Comparison of ENCODE assay signal across 9 cellular contexts in the genomic region with DNA sequence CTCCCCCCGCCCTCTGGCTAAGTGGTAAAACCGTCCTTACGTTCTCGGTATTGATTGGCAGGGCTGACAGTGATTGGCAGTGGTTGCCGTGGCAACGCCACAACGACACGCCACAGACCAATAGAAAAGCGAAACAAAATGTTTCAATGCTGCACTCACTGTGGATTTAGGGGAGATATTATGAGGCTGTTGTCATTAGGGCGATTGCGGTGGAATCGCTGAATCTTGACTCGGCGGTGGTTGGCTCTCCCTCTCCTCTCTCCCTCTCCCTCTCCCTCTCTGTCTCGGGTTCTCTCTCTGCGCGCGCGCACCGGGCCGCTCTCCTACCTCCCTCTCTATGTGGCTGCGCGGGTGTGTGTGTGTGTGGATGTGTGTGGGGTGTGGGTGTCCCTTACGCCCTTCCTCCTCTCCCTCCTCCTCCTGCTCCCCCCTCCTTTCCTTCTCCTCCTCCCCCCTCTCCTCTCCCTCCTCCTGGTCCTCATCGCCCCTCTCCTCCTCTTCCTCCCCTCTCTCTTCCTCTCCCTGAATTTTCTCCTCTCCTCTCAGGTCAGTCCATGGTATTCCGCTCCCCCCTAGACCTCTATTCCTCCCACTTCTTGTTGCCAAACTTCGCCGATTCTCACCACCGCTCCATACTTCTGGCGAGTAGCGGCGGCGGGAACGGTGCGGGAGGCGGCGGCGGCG. TPM values are rescaled to one million over a fixed set of nuclear protein-coding genes. Genes with fewer than 3 reads are reported as not detected.
DNase-seq lines count a peak whose midpoint lies in the region; ATAC-seq and TF ChIP-seq lines count a peak whose summit lies in the region.
"Had no signal": no experiment of that assay in that cellular context is flagged by ENCODE, and none has a peak within 500 bp of the region (broad histone marks: within the 10 kb centered on the region; RNA-seq: fewer than 3 reads in every experiment).

Gene SIX3, plus strand, starts transcription at position 152 of the 684 bp plus-strand sequence. Its CDS starts 403 bp downstream, at position 555.

- H3K4me1 Mint-ChIP-seq in progenitor cell of endocrine pancreas (ENCODE audit: low read depth) = peaks cover 16% of the 10 kb centered on the region

- TF ChIP-seq CTCF in AG10803 (conservative IDR thresholded peaks at IDR 0.05; ENCODE audit: low read length) (no peak), WERI-Rb-1 (IDR thresholded peaks at IDR 0.05; ENCODE audit: low read depth, low read length) (no peak), progenitor cell of endocrine pancreas (IDR thresholded peaks at IDR 0.05; ENCODE audit: unreplicated experiment) (no peak)

- peaks cover 89% of the 10 kb centered on the region for H3K27me3 Mint-ChIP-seq in progenitor cell of endocrine pancreas

- H3K36me3 ChIP-seq in WERI-Rb-1 (peaks cover 52% of the 10 kb centered on the region), esophagus (ENCODE audit: control insufficient read depth in 2 of 2, insufficient read depth in 2 of 2, low read length in 1 of 2) (no peaks in the 10 kb centered on the region)

- no peaks in the 10 kb centered on the region for H3K27me3 ChIP-seq in WERI-Rb-1 (ENCODE audit: insufficient read depth, low read depth, severe bottlenecking)
- H3K27me3 ChIP-seq in esophagus (ENCODE audit: control insufficient read depth in 1 of 2, insufficient read depth in 2 of 2, low read length in 2 of 2) = peaks cover 10 to 52% of the 10 kb centered on the region in 2 donors

- 2 to 3% methylated on average over 37 to 39 of the region's 39 CpGs for WGBS in esophagus, 2 donors

- H3K27ac ChIP-seq in WERI-Rb-1 (peak within 1 kb of the TSS; percentile 97), esophagus (ENCODE audit: low read depth in 2 of 2, low read length in 1 of 2) (no peak within 1 kb of the TSS)
- H3K27ac ChIP-seq: HL-60 had no signal

- H3K4me1 ChIP-seq in esophagus (ENCODE audit: control insufficient read depth in 2 of 2, insufficient read depth in 2 of 2, low read length in 1 of 2) = peaks cover 10 to 22% of the 10 kb centered on the region in 2 donors

- H3K4me3 ChIP-seq in AG10803 (ENCODE audit: low read length) = peak within 1 kb of the TSS; percentile 42
- peak within 1 kb of the TSS; percentile 82 for H3K4me3 ChIP-seq in WERI-Rb-1 (ENCODE audit: low read depth, low read length)
- peak within 1 kb of the TSS; percentile 20 to 40 for H3K4me3 ChIP-seq in esophagus (ENCODE audit: low read depth in 1 of 2, low read length in 2 of 2)

- H3K9me3 ChIP-seq in WERI-Rb-1 (ENCODE audit: severe bottlenecking) (no peaks in the 10 kb centered on the region), esophagus (ENCODE audit: control insufficient read depth in 2 of 2, insufficient read depth in 1 of 2, low read depth in 1 of 2, low read length in 1 of 2) (peaks cover 0 to 4% of the 10 kb centered on the region in 2 donors)

- peak within 1 kb of the TSS; percentile 16 for H3K27ac Mint-ChIP-seq in progenitor cell of endocrine pancreas

- ATAC-seq in GM18511 (IDR thresholded peaks at IDR 0.05; ENCODE audit: unreplicated experiment) = peak; percentile 59
- ATAC-seq in HG03442 (IDR thresholded peaks at IDR 0.05; ENCODE audit: unreplicated experiment) = peak; percentile 62
- no peak for ATAC-seq in GM21576 (IDR thresholded peaks at IDR 0.05; ENCODE audit: unreplicated experiment)

- peak within 1 kb of the TSS; percentile 11 for H3K4me3 Mint-ChIP-seq in progenitor cell of endocrine pancreas (ENCODE audit: low read depth)

- DNase-seq in AG10803 (ENCODE audit: low read depth) = peak; percentile 22
- DNase-seq in WERI-Rb-1 = peak; percentile 98
- DNase-seq in progenitor cell of endocrine pancreas (ENCODE audit: low spot score, unreplicated experiment) = no peak
- DNase-seq in HT-29 (ENCODE audit: low spot score) = no peak

- H3K9me3 Mint-ChIP-seq in progenitor cell of endocrine pancreas (ENCODE audit: low read depth) = no peaks in the 10 kb centered on the region

- H3K36me3 Mint-ChIP-seq in progenitor cell of endocrine pancreas (ENCODE audit: insufficient read depth) = no peaks in the 10 kb centered on the region

RNA-seq across cellular contexts. Expression of gene SIX3, which starts in this region (rescaled TPM):
- polyA plus RNA-seq in esophagus = not detected
- not detected in 2 replicates for total RNA-seq in progenitor cell of endocrine pancreas
- total RNA-seq in HT-29 (2014; rRNA removed; shearing (Covaris generic)) = not detected in 2 replicates

Comparison
In these comparisons a context has a peak if more than half of its experiments do, and no peak if none do; other contexts are left out.
1. DNase-seq: peak in AG10803 (single experiment) and WERI-Rb-1 (single experiment); none in progenitor cell of endocrine pancreas (single experiment) and HT-29 (single experiment).
2. H3K4me3 ChIP-seq: peak in every context shown above with its lines; median percentile 82 in WERI-Rb-1; 42 in AG10803; 30 in esophagus.